8 cellular contexts compared by ENCODE assay signal in genomic region chr19:46716013-46716671, GRCh38. TPM values are rescaled to one million over a fixed set of nuclear protein-coding genes. Genes with fewer than 3 reads are reported as not detected.
DNase-seq lines count a peak whose midpoint lies in the region; ATAC-seq and TF ChIP-seq lines count a peak whose summit lies in the region.

No MANE protein-coding gene starts in this region.

- peak; percentile 59 for DNase-seq in D341Med (ENCODE audit: low spot score)
- peak; percentile 48 for DNase-seq in NCI-H69 (lab: John Stamatoyannopoulos, UW)
- no peak for DNase-seq in caudate nucleus (lab: John Stamatoyannopoulos, UW)
- DNase-seq in mesothelial cell of epicardium (ENCODE audit: low spot score in 2 of 2, unreplicated experiment in 2 of 2): peak in 1 of 2 experiments; percentile 55
- no peak for DNase-seq in occipital lobe (lab: John Stamatoyannopoulos, UW)
- DNase-seq in CD1c-positive myeloid dendritic cell (ENCODE audit: extremely low spot score): no peak

- peaks cover 6% of the 10 kb centered on the region for H3K36me3 Mint-ChIP-seq in mesothelial cell of epicardium

- H3K9me3 Mint-ChIP-seq in mesothelial cell of epicardium: no peaks in the 10 kb centered on the region

- H3K27me3 Mint-ChIP-seq in mesothelial cell of epicardium (ENCODE audit: low read depth): no peaks in the 10 kb centered on the region

- H3K27ac Mint-ChIP-seq in mesothelial cell of epicardium: peak overlapping the region; percentile 97

- no peak for ATAC-seq in GM19023 (IDR thresholded peaks at IDR 0.05; ENCODE audit: unreplicated experiment)
- no peak for ATAC-seq in GM19452 (IDR thresholded peaks at IDR 0.05; ENCODE audit: unreplicated experiment)

- peak overlapping the region; percentile 92 for H3K4me3 Mint-ChIP-seq in mesothelial cell of epicardium

- peak; percentile 23 for TF ChIP-seq CTCF in mesothelial cell of epicardium (IDR thresholded peaks at IDR 0.05; ENCODE audit: unreplicated experiment)

- peak overlapping the region; percentile 44 for H3K27ac ChIP-seq in caudate nucleus (ENCODE audit: low read depth, low read length)

- H3K4me1 Mint-ChIP-seq in mesothelial cell of epicardium: peaks cover 17% of the 10 kb centered on the region

RNA-seq across cellular contexts. Expression of gene PRKD2, which starts 0.8 kb away (rescaled TPM):
- 73.7 to 75.9 TPM (median 74.7 TPM) in 3 replicates for total RNA-seq in mesothelial cell of epicardium
- 4.7 TPM for total RNA-seq in occipital lobe

RNA-seq across cellular contexts. Expression of gene FKRP, which starts 29.7 kb away (rescaled TPM):
- total RNA-seq in mesothelial cell of epicardium: 34.3 to 40.6 TPM (median 37.0 TPM) in 3 replicates
- 11.7 TPM for total RNA-seq in occipital lobe

RNA-seq across cellular contexts. Expression of gene STRN4, which starts 30.1 kb away (rescaled TPM):
- 122 to 126 TPM (median 124 TPM) in 3 replicates for total RNA-seq in mesothelial cell of epicardium
- 85.2 TPM for total RNA-seq in occipital lobe

RNA-seq across cellular contexts. Expression of gene DACT3, which starts 55.2 kb away (rescaled TPM):
- 48.4 to 50.4 TPM (median 48.8 TPM) in 3 replicates for total RNA-seq in mesothelial cell of epicardium
- 14.5 TPM for total RNA-seq in occipital lobe

Comparison
In these comparisons a context has a peak if more than half of its experiments do, and no peak if none do; other contexts are left out.
1. DNase-seq: peak in D341Med (single experiment) and NCI-H69 (single experiment); none in caudate nucleus (0 of 61), occipital lobe (single experiment) and CD1c-positive myeloid dendritic cell (single experiment).
2. RNA of gene PRKD2, which starts 0.8 kb away (total RNA-seq): 73.7 to 75.9 TPM in mesothelial cell of epicardium; 4.7 TPM in occipital lobe (single experiment); every median in the first group is over 10 times any median in the second.